In the genomic region with DNA sequence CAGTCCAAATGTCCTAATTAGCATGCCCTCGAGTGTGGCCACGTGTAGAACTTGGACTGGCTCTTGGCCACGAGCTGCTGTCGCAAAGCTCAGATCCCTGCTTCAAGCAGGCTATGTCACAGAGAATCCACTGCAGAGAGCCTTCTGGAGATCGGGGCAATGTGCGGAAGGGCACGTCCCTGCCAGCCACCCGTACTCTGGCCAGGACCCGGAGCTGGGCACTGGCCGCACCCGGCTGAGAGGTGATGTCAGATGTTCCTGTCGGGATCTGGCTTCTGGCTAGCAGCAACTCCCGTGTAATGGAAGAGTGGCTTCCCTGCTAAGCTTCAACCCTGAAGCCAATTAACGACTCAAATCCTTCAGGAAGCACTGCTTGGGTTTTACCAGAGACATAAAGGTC, we compare ENCODE assay signal across 19 cellular contexts.
DNase-seq lines count a peak whose midpoint lies in the region; ATAC-seq, FAIRE-seq and TF ChIP-seq lines count a peak whose summit lies in the region.
"Had no signal": no experiment of that assay in that cellular context is flagged by ENCODE, and none has a peak within 500 bp of the region (broad histone marks: within the 10 kb centered on the region; RNA-seq: fewer than 3 reads in every experiment).

No MANE protein-coding gene starts in this region.

- H3K36me3 ChIP-seq in GM23248 (ENCODE audit: low read depth) (no peaks in the 10 kb centered on the region), right atrium auricular region (no peaks in the 10 kb centered on the region), small intestine (ENCODE audit: control insufficient read depth in 2 of 2, insufficient read depth in 2 of 2, low read length in 2 of 2) (no peaks in the 10 kb centered on the region)
- H3K36me3 ChIP-seq: SJCRH30 had no signal

- H3K4me3 ChIP-seq in GM23248, result peak overlapping the region; percentile 45
- H3K4me3 ChIP-seq in right atrium auricular region, result no peak overlapping the region
- H3K4me3 ChIP-seq in small intestine (ENCODE audit: low read depth in 1 of 2, low read length in 2 of 2), result no peak overlapping the region
- H3K4me3 ChIP-seq: SJCRH30 had no signal

- H3K4me3 Mint-ChIP-seq in HFFc6, result no peak overlapping the region
- H3K4me3 Mint-ChIP-seq: mesothelial cell of epicardium, T-helper 17 cell had no signal

- in situ Hi-C loops in GM23248 (cut with MboI), result no loop called here

- H3K79me2 ChIP-seq in GM23248 (ENCODE audit: insufficient read depth), result no peaks in the 10 kb centered on the region

- H3K4me2 ChIP-seq in GM23248 (ENCODE audit: unreplicated experiment), result peak overlapping the region; percentile 64

- peaks cover 8% of the 10 kb centered on the region for H3K27me3 Mint-ChIP-seq in HFFc6 (ENCODE audit: insufficient read depth)
- H3K27me3 Mint-ChIP-seq: T-helper 17 cell had no signal

- peak overlapping the region; percentile 78 for H2AFZ ChIP-seq in GM23248

- H3K27ac ChIP-seq in GM23248 (peak overlapping the region; percentile 82), cingulate gyrus (ENCODE audit: low read depth, low read length) (peak overlapping the region; percentile 42), right atrium auricular region (peak overlapping the region; percentile 72 to 78), small intestine (ENCODE audit: low read depth in 1 of 2, low read length in 1 of 2) (no peak overlapping the region)
- H3K27ac ChIP-seq: SJCRH30 had no signal

- no peaks in the 10 kb centered on the region for H3K36me3 Mint-ChIP-seq in HFFc6 (ENCODE audit: low read depth)
- H3K36me3 Mint-ChIP-seq: mesothelial cell of epicardium had no signal

- TF ChIP-seq CTCF in right atrium auricular region (IDR thresholded peaks at IDR 0.05) (no peak), HFFc6 (IDR thresholded peaks at IDR 0.05) (no peak)

- H3K9ac ChIP-seq in GM23248, result peak overlapping the region; percentile 64

- H3K9me3 ChIP-seq in GM23248 (ENCODE audit: low read depth), result no peaks in the 10 kb centered on the region
- H3K9me3 ChIP-seq in right atrium auricular region, result no peaks in the 10 kb centered on the region
- H3K9me3 ChIP-seq in small intestine (ENCODE audit: control insufficient read depth, low read depth), result no peaks in the 10 kb centered on the region
- H3K9me3 ChIP-seq: SJCRH30 had no signal

- WGBS in GM23248 (ENCODE audit: low coverage in 1 of 2, low lambda C conversion rate in 2 of 2, missing lambda C conversion rate in 2 of 2), 2 experiments, result 7 to 13% methylated on average over 14 of the region's 14 CpGs
- WGBS in small intestine, 3 donors, result 66 to 80% (median 71%) methylated on average over 14 of the region's 14 CpGs

- H3K9me3 Mint-ChIP-seq in HFFc6, result no peaks in the 10 kb centered on the region; the same call in 1 of the 2 replicates

- H3K27ac Mint-ChIP-seq in HFFc6, result no peak overlapping the region
- H3K27ac Mint-ChIP-seq: mesothelial cell of epicardium, T-helper 17 cell had no signal

- no peak for FAIRE-seq in small intestine (lab: Jason Lieb, UNC)
- FAIRE-seq: keratinocyte had no signal

- H3F3A ChIP-seq in GM23248 (ENCODE audit: insufficient read depth), result peaks cover 17% of the 10 kb centered on the region; the same call in 1 of the 2 replicates

- peaks cover 23% of the 10 kb centered on the region for H3K4me1 ChIP-seq in GM23248 (ENCODE audit: insufficient read depth)
- peaks cover 0 to 13% of the 10 kb centered on the region in 2 donors for H3K4me1 ChIP-seq in right atrium auricular region
- H3K4me1 ChIP-seq in small intestine (ENCODE audit: control insufficient read depth in 2 of 2, insufficient read depth in 1 of 2, low read depth in 1 of 2, low read length in 1 of 2), result no peaks in the 10 kb centered on the region
- H3K4me1 ChIP-seq: SJCRH30 had no signal

- H3K27me3 ChIP-seq in GM23248 (replicated peaks; ENCODE audit: insufficient read depth) (no peaks in the 10 kb centered on the region), right atrium auricular region (no peaks in the 10 kb centered on the region), small intestine (ENCODE audit: control insufficient read depth in 2 of 2, insufficient read depth in 2 of 2, low read length in 2 of 2) (no peaks in the 10 kb centered on the region)
- H3K27me3 ChIP-seq: SJCRH30 had no signal

- H3K4me1 Mint-ChIP-seq in HFFc6 (ENCODE audit: low read depth), result peaks cover 6% of the 10 kb centered on the region

- no peaks in the 10 kb centered on the region for H4K20me1 ChIP-seq in GM23248 (ENCODE audit: insufficient read depth)

- no peak for ATAC-seq in GM21717 (IDR thresholded peaks at IDR 0.05; ENCODE audit: unreplicated experiment)
- ATAC-seq: PC-3, T-helper 17 cell had no signal

- DNase-seq in GM23248 (peak; percentile 45), right atrium auricular region (ENCODE audit: low spot score) (no peak), small intestine (peak; percentile 4), COR-L47 (lab: John Stamatoyannopoulos, UW) (no peak), HFFc6 (no peak)
- no peak for DNase-seq in activated naive CD4-positive, alpha-beta T cell treated with Interleukin-2 at 50 U/mL for 16 hours
- DNase-seq: activated CD4-positive, alpha-beta T cell treated with anti-CD3 and anti-CD28 coated beads, Interleukin-2, amount 50 U/mL, for 4 hours; activated gamma-delta T cell; H7; NCI-H146; NCI-H2171 treated with DMSO at 0.1 percent for 48 hours; NCI-H748 treated with DMSO at 0.1 percent for 48 hours; PC-3; SJCRH30; T-helper 17 cell had no signal

- H3K9me2 ChIP-seq in GM23248 (ENCODE audit: insufficient read depth), result no peaks in the 10 kb centered on the region

Comparison
In these comparisons a context has a peak if more than half of its experiments do, and no peak if none do; other contexts are left out.
1. DNase-seq: peak in GM23248 (single experiment) and small intestine (single experiment); none in right atrium auricular region (single experiment), activated naive CD4-positive, alpha-beta T cell treated with Interleukin-2 at 50 U/mL for 16 hours (single experiment), COR-L47 (single experiment) and HFFc6 (single experiment).
2. H3K27ac ChIP-seq: peak in GM23248 (single experiment), cingulate gyrus (single experiment) and right atrium auricular region (2 of 2); none in small intestine (0 of 2).